14 cellular contexts compared by ENCODE assay signal in the genomic region with DNA sequence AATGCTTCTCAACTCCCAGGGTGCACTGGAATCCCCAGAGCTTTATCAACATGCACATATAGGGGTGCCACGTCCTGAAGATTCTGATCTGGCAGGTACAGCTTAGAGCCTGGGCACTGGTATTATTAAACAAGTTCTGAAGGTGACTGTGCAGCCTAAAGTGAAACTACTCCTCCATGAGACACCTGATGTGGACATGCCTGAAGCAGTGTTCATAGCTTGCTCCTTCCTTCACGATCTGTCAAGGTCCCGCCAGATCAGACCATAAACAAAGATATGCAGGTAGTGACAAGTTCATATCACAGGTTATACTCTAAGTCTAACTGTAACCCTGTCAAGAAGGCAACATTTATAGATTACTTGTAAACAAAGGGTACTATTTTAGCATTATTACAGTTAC.
DNase-seq lines count a peak whose midpoint lies in the region; ATAC-seq and TF ChIP-seq lines count a peak whose summit lies in the region.
"Had no signal": no experiment of that assay in that cellular context is flagged by ENCODE, and none has a peak within 500 bp of the region (broad histone marks: within the 10 kb centered on the region; RNA-seq: fewer than 3 reads in every experiment).

No MANE protein-coding gene starts in this region.

- H3K27ac Mint-ChIP-seq in activated CD8-positive, alpha-beta memory T cell treated with anti-CD3 and anti-CD28 coated beads, Interleukin-2, amount 10 ng/mL, durations not matched to agents 7 days and 5 days, result peak overlapping the region; percentile 20
- H3K27ac Mint-ChIP-seq in immature natural killer cell, result peak overlapping the region in 4 of 6 donors; percentile 29 to 60 (median 48)
- no peak overlapping the region for H3K27ac Mint-ChIP-seq in activated naive CD4-positive, alpha-beta T cell treated with anti-CD3 and anti-CD28 coated beads for 36 hours

- no peak overlapping the region for H3K4me3 ChIP-seq in RWPE2 (ENCODE audit: severe bottlenecking)
- no peak overlapping the region for H3K4me3 ChIP-seq in prostate gland

- H3K4me1 ChIP-seq in RWPE2 (ENCODE audit: insufficient read depth, poor library complexity, severe bottlenecking) (peaks cover 18% of the 10 kb centered on the region), prostate gland (replicated peaks) (no peaks in the 10 kb centered on the region)

- H3K27me3 ChIP-seq in RWPE2 (ENCODE audit: insufficient read depth, poor library complexity, severe bottlenecking) (no peaks in the 10 kb centered on the region), prostate gland (replicated peaks; ENCODE audit: insufficient read depth) (no peaks in the 10 kb centered on the region)

- H3K9me3 Mint-ChIP-seq in activated CD8-positive, alpha-beta memory T cell treated with anti-CD3 and anti-CD28 coated beads, Interleukin-2, amount 10 ng/mL, durations not matched to agents 7 days and 5 days (ENCODE audit: low read depth), result no peaks in the 10 kb centered on the region
- H3K9me3 Mint-ChIP-seq in immature natural killer cell, result no peaks in the 10 kb centered on the region
- no peaks in the 10 kb centered on the region for H3K9me3 Mint-ChIP-seq in activated naive CD4-positive, alpha-beta T cell treated with anti-CD3 and anti-CD28 coated beads for 36 hours

- WGBS in prostate gland, result 57% methylated on average over 3 of the region's 3 CpGs

- H3K4me3 Mint-ChIP-seq in activated CD8-positive, alpha-beta memory T cell treated with anti-CD3 and anti-CD28 coated beads, Interleukin-2, amount 10 ng/mL, durations not matched to agents 7 days and 5 days, result no peak overlapping the region
- no peak overlapping the region for H3K4me3 Mint-ChIP-seq in immature natural killer cell
- H3K4me3 Mint-ChIP-seq in activated naive CD4-positive, alpha-beta T cell treated with anti-CD3 and anti-CD28 coated beads for 36 hours, result no peak overlapping the region

- peaks cover 38% of the 10 kb centered on the region for H3K36me3 Mint-ChIP-seq in activated CD8-positive, alpha-beta memory T cell treated with anti-CD3 and anti-CD28 coated beads, Interleukin-2, amount 10 ng/mL, durations not matched to agents 7 days and 5 days
- peaks cover 15 to 29% (median 21%) of the 10 kb centered on the region in 3 donors for H3K36me3 Mint-ChIP-seq in immature natural killer cell
- peaks cover 19% of the 10 kb centered on the region for H3K36me3 Mint-ChIP-seq in activated naive CD4-positive, alpha-beta T cell treated with anti-CD3 and anti-CD28 coated beads for 36 hours (ENCODE audit: low read depth)

- TF ChIP-seq POLR2A in prostate gland (IDR thresholded peaks at IDR 0.05), result no peak

- no peaks in the 10 kb centered on the region for H3K27me3 Mint-ChIP-seq in activated CD8-positive, alpha-beta memory T cell treated with anti-CD3 and anti-CD28 coated beads, Interleukin-2, amount 10 ng/mL, durations not matched to agents 7 days and 5 days
- peaks cover 0 to 2% (median 0%) of the 10 kb centered on the region in 3 donors for H3K27me3 Mint-ChIP-seq in immature natural killer cell (ENCODE audit: low read depth in 3 of 3)
- H3K27me3 Mint-ChIP-seq in activated naive CD4-positive, alpha-beta T cell treated with anti-CD3 and anti-CD28 coated beads for 36 hours (ENCODE audit: low read depth), result no peaks in the 10 kb centered on the region

- no peak for TF ChIP-seq CTCF in RWPE2 (IDR thresholded peaks at IDR 0.05; ENCODE audit: poor library complexity, severe bottlenecking)
- TF ChIP-seq CTCF in prostate gland (IDR thresholded peaks at IDR 0.05), result no peak

- H3K27ac ChIP-seq in RWPE2 (ENCODE audit: poor library complexity, severe bottlenecking) (no peak overlapping the region), prostate gland (no peak overlapping the region)
- H3K27ac ChIP-seq: C4-2B had no signal

- ATAC-seq in activated CD8-positive, alpha-beta memory T cell treated with anti-CD3 and anti-CD28 coated beads, Interleukin-2, amount 10 ng/mL, durations not matched to agents 7 days and 5 days, result no peak
- ATAC-seq in RWPE2 (ENCODE audit: low read depth) (peak; percentile 66), GM18867 (IDR thresholded peaks at IDR 0.05; ENCODE audit: unreplicated experiment) (no peak)

- DNase-seq in activated CD8-positive, alpha-beta memory T cell treated with anti-CD3 and anti-CD28 coated beads, Interleukin-2, amount 10 ng/mL, durations not matched to agents 7 days and 5 days, result no peak
- DNase-seq in activated CD8-positive, alpha-beta memory T cell treated with anti-CD3 and anti-CD28 coated beads, Interleukin-2, amount 50 U/mL, for 4 hours, result no peak
- no peak for DNase-seq in RWPE2 (ENCODE audit: low spot score)
- no peak for DNase-seq in immature natural killer cell
- DNase-seq in prostate gland (ENCODE audit: low spot score), result peak; percentile 21
- DNase-seq in activated naive CD4-positive, alpha-beta T cell treated with anti-CD3 and anti-CD28 coated beads for 36 hours, result no peak
- DNase-seq in stimulated activated CD8-positive, alpha-beta memory T cell treated with anti-CD3 and anti-CD28 coated beads, Interleukin-4, amount 100 ng/mL, for 48 hours, result no peak
- DNase-seq: H7, NCI-H1048, NCI-H146, NCI-H69, Right ventricle myocardium superior had no signal

- CTCF ChIA-PET in activated CD8-positive, alpha-beta memory T cell treated with anti-CD3 and anti-CD28 coated beads, Interleukin-2, amount 10 ng/mL, durations not matched to agents 7 days and 5 days (lab: Charles Lee), result interaction anchor here (1.3 to 3.0 kb wide), 5 partner anchors 10 to 287 kb away, joined by 3 to 14 read pairs (median 4); no protein-coding TSS in a partner anchor
- CTCF ChIA-PET in activated naive CD4-positive, alpha-beta T cell treated with anti-CD3 and anti-CD28 coated beads for 36 hours (lab: Charles Lee), result interaction anchor here (1.0 to 2.7 kb wide), 7 partner anchors 14 to 287 kb away, joined by 3 to 12 read pairs (median 5); no protein-coding TSS in a partner anchor

- peaks cover 59% of the 10 kb centered on the region for H3K36me3 ChIP-seq in RWPE2 (ENCODE audit: low read depth)
- H3K36me3 ChIP-seq in prostate gland, result peaks cover 0 to 8% of the 10 kb centered on the region in 2 donors

- H3K4me1 Mint-ChIP-seq in activated CD8-positive, alpha-beta memory T cell treated with anti-CD3 and anti-CD28 coated beads, Interleukin-2, amount 10 ng/mL, durations not matched to agents 7 days and 5 days, result peaks cover 25% of the 10 kb centered on the region
- peaks cover 42 to 60% of the 10 kb centered on the region in 2 donors for H3K4me1 Mint-ChIP-seq in immature natural killer cell
- peaks cover 16% of the 10 kb centered on the region for H3K4me1 Mint-ChIP-seq in activated naive CD4-positive, alpha-beta T cell treated with anti-CD3 and anti-CD28 coated beads for 36 hours (ENCODE audit: low read depth)

- H3K9me3 ChIP-seq in RWPE2 (ENCODE audit: severe bottlenecking) (no peaks in the 10 kb centered on the region), prostate gland (no peaks in the 10 kb centered on the region)

- intact Hi-C loops in prostate gland (cut with DNase I), result no loop called here
- intact Hi-C loops in activated naive CD4-positive, alpha-beta T cell treated with anti-CD3 and anti-CD28 coated beads for 36 hours (cut with micrococcal nuclease), result loop anchor here (1.0 to 5.0 kb wide), 5 partner anchors 133 to 933 kb away; partner anchors contain the start of genes CAB39 and SLC16A14
